8 cellular contexts compared by ENCODE assay signal in genomic region chr1:6460349-6461236, GRCh38. TPM values are rescaled to one million over a fixed set of nuclear protein-coding genes. Genes with fewer than 3 reads are reported as not detected.
DNase-seq lines count a peak whose midpoint lies in the region; ATAC-seq and TF ChIP-seq lines count a peak whose summit lies in the region.

No MANE protein-coding gene starts in this region.

- peaks cover 4% of the 10 kb centered on the region for H3K27me3 ChIP-seq in DND-41 (ENCODE audit: insufficient read depth, low read length, poor library complexity)

- DNase-seq in DND-41 (peak; percentile 77), choroid plexus epithelial cell (ENCODE audit: low read depth) (peak; percentile 24), NCI-H510A treated with DMSO at 0.1 percent for 48 hours (lab: John Stamatoyannopoulos, UW) (no peak)
- peak; percentile 93 for DNase-seq in activated CD4-positive, alpha-beta T cell treated with anti-CD3 and anti-CD28 coated beads for 36 hours
- DNase-seq in stimulated activated CD4-positive, alpha-beta T cell treated with anti-CD3 and anti-CD28 coated beads, Interleukin-1b, Interleukin-23, amount 100 ng/mL, for 24 hours (ENCODE audit: low read depth in 4 of 4, low spot score in 1 of 4) = peak; percentile 57 to 76 (median 68)

- no peaks in the 10 kb centered on the region for H4K20me1 ChIP-seq in DND-41 (ENCODE audit: insufficient read depth, low read length)

- H3K36me3 Mint-ChIP-seq in activated CD4-positive, alpha-beta T cell treated with anti-CD3 and anti-CD28 coated beads for 36 hours (ENCODE audit: low read depth) = peaks cover 35% of the 10 kb centered on the region

- no peaks in the 10 kb centered on the region for H3K9me3 Mint-ChIP-seq in activated CD4-positive, alpha-beta T cell treated with anti-CD3 and anti-CD28 coated beads for 36 hours (ENCODE audit: low read depth)

- H3K4me2 ChIP-seq in DND-41 (ENCODE audit: insufficient read depth, low read length) = peak overlapping the region; percentile 64

- H3K4me1 ChIP-seq in DND-41 (ENCODE audit: insufficient read depth, low read length) = peaks cover 19% of the 10 kb centered on the region

- CTCF ChIA-PET in activated CD4-positive, alpha-beta T cell treated with anti-CD3 and anti-CD28 coated beads for 36 hours (lab: Charles Lee) = interaction anchor here (0.6 to 3.7 kb wide), 7 partner anchors 12 to 38 kb away, joined by 3 to 12 read pairs (median 4); no protein-coding TSS in a partner anchor

- ATAC-seq in DND-41 (ENCODE audit: insufficient read depth, low read depth) = peak; percentile 80
- peak; percentile 85 for ATAC-seq in activated CD4-positive, alpha-beta T cell treated with anti-CD3 and anti-CD28 coated beads for 36 hours
- no peak for ATAC-seq in HG02938 (IDR thresholded peaks at IDR 0.05; ENCODE audit: unreplicated experiment)
- ATAC-seq in HG03139 (IDR thresholded peaks at IDR 0.05; ENCODE audit: unreplicated experiment) = no peak
- ATAC-seq in GM19035 (IDR thresholded peaks at IDR 0.05; ENCODE audit: unreplicated experiment) = no peak

- no peaks in the 10 kb centered on the region for H3K9me3 ChIP-seq in DND-41 (ENCODE audit: insufficient read depth, low read length, severe bottlenecking)

- TF ChIP-seq CTCF in DND-41 (IDR thresholded peaks at IDR 0.05; ENCODE audit: borderline replicate concordance, extremely low read depth, low read length, poor library complexity, severe bottlenecking) (no peak), choroid plexus epithelial cell (conservative IDR thresholded peaks at IDR 0.05; ENCODE audit: low read depth, low read length) (no peak)

- peak overlapping the region; percentile 69 for H3K4me3 Mint-ChIP-seq in activated CD4-positive, alpha-beta T cell treated with anti-CD3 and anti-CD28 coated beads for 36 hours

- H2AFZ ChIP-seq in DND-41 (ENCODE audit: low read depth, low read length) = peak overlapping the region; percentile 79

- H3K4me3 ChIP-seq in DND-41 (ENCODE audit: low read depth in 1 of 2, low read length in 2 of 2) (peak overlapping the region; percentile 16 to 47; a peak in 3 of 4 replicates), choroid plexus epithelial cell (ENCODE audit: low read depth, low read length) (peak overlapping the region; percentile 31)

- H3K27ac Mint-ChIP-seq in activated CD4-positive, alpha-beta T cell treated with anti-CD3 and anti-CD28 coated beads for 36 hours = peak overlapping the region; percentile 95

- intact Hi-C loops in activated CD4-positive, alpha-beta T cell treated with anti-CD3 and anti-CD28 coated beads for 36 hours (cut with DNase I, micrococcal nuclease) = loop anchor here in 1 of 2 experiments (1.0 to 10.0 kb wide), 3 partner anchors 67 to 466 kb away; partner anchors contain the start of genes ACOT7, CAMTA1 and NPHP4

- POLR2A ChIA-PET in activated CD4-positive, alpha-beta T cell treated with anti-CD3 and anti-CD28 coated beads for 36 hours (lab: Charles Lee) = interaction anchor here (0.6 kb wide), 1 partner anchor 123 kb away, joined by 8 read pairs; no protein-coding TSS in a partner anchor

- H3K9ac ChIP-seq in DND-41 (ENCODE audit: low read depth, low read length) = peak overlapping the region; percentile 69

- no peaks in the 10 kb centered on the region for H3K79me2 ChIP-seq in DND-41 (ENCODE audit: insufficient read depth, low read length)

- peak overlapping the region; percentile 69 for H3K27ac ChIP-seq in DND-41 (ENCODE audit: low read length)

- H3K4me1 Mint-ChIP-seq in activated CD4-positive, alpha-beta T cell treated with anti-CD3 and anti-CD28 coated beads for 36 hours = peaks cover 54% of the 10 kb centered on the region

- H3K27me3 Mint-ChIP-seq in activated CD4-positive, alpha-beta T cell treated with anti-CD3 and anti-CD28 coated beads for 36 hours = peaks cover 10% of the 10 kb centered on the region

- H3K36me3 ChIP-seq in DND-41 (ENCODE audit: insufficient read depth, low read length) = no peaks in the 10 kb centered on the region

RNA-seq across cellular contexts. Expression of gene TNFRSF25, which starts 5.4 kb away (rescaled TPM):
- 10 to 100 TPM; 57.3 to 66.7 TPM for total RNA-seq in activated CD4-positive, alpha-beta T cell treated with anti-CD3 and anti-CD28 coated beads for 36 hours

RNA-seq across cellular contexts. Expression of gene PLEKHG5, which starts 30.9 kb away (rescaled TPM):
- 1 to 10 TPM in 1 of 2 experiments, under 1 TPM in 1; 0.76 to 1.1 TPM for total RNA-seq in activated CD4-positive, alpha-beta T cell treated with anti-CD3 and anti-CD28 coated beads for 36 hours

RNA-seq across cellular contexts. Expression of gene ESPN, which starts 36.0 kb away (rescaled TPM):
- under 1 TPM; 0.14 to 0.55 TPM for total RNA-seq in activated CD4-positive, alpha-beta T cell treated with anti-CD3 and anti-CD28 coated beads for 36 hours

RNA-seq across cellular contexts. Expression of gene HES2, which starts 40.9 kb away (rescaled TPM):
- under 1 TPM in 1 of 2 experiments, not detected in 1; 0.05 TPM for total RNA-seq in activated CD4-positive, alpha-beta T cell treated with anti-CD3 and anti-CD28 coated beads for 36 hours

Comparison
In these comparisons a context has a peak if more than half of its experiments do, and no peak if none do; other contexts are left out.
1. ATAC-seq: peak in DND-41 (single experiment) and activated CD4-positive, alpha-beta T cell treated with anti-CD3 and anti-CD28 coated beads for 36 hours (single experiment); none in HG02938 (single experiment), HG03139 (single experiment) and GM19035 (single experiment).